In genomic region chr19:47179643-47180310, GRCh38 we compare ENCODE assay signal across 1 cellular context.
TF ChIP-seq lines count a peak whose summit lies in the region.

No MANE protein-coding gene starts in this region.

TF ChIP-seq in HCT116, 20 proteins besides CTCF, POLR2A, EP300 and RAD21:
- TF ChIP-seq SRF (IDR thresholded peaks at IDR 0.05; ENCODE audit: low read depth) = no peak
- no peak for TF ChIP-seq YY1 (IDR thresholded peaks at IDR 0.05; ENCODE audit: extremely low read depth, insufficient replicate concordance, low read depth, low read length)
- no peak for TF ChIP-seq SP1 (IDR thresholded peaks at IDR 0.05; ENCODE audit: low read depth)
- TF ChIP-seq SIN3A (IDR thresholded peaks at IDR 0.05; ENCODE audit: low read depth) = no peak
- TF ChIP-seq CBX3 (IDR thresholded peaks at IDR 0.05; ENCODE audit: low read depth) = no peak
- no peak for TF ChIP-seq JUND (IDR thresholded peaks at IDR 0.05)
- TF ChIP-seq ZFX (IDR thresholded peaks at IDR 0.05) = no peak
- no peak for TF ChIP-seq EZH2 (IDR thresholded peaks at IDR 0.05)
- no peak for TF ChIP-seq ZNF274 (IDR thresholded peaks at IDR 0.05; ENCODE audit: low read depth, low read length)
- no peak for TF ChIP-seq POLR2AphosphoS5 (IDR thresholded peaks at IDR 0.05; ENCODE audit: low read depth, low read length)
- no peak for TF ChIP-seq TCF7L2 (IDR thresholded peaks at IDR 0.05; ENCODE audit: borderline replicate concordance, extremely low read depth, insufficient read depth, insufficient read length)
- TF ChIP-seq EZH2phosphoT487 (IDR thresholded peaks at IDR 0.05; ENCODE audit: borderline replicate concordance) = no peak
